9 cellular contexts compared by ENCODE assay signal in the genomic region with DNA sequence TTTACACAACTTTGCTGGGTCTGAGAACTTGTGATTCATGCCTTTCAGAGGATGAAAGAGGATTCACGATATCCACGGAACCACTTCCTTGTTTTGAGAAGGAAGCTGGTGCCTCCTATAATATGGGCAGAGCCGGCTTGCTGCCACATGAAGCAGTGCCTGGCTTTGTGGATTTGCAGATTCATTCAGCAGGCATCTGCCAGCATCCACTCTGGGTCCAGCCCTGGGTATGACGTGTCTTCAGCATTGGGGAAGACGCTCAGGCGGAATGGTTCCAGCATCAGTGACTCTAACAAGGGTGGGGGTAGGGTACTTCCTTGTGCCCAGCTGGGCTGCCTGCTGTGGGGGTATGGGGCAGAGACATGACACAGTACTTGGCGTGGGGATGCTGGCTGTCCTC.
A peak's percentile ranks its signal among the peaks of the same experiment; 100 is the strongest.
DNase-seq lines count a peak whose midpoint lies in the region; ATAC-seq, FAIRE-seq and TF ChIP-seq lines count a peak whose summit lies in the region.
"Had no signal": no experiment of that assay in that cellular context is flagged by ENCODE, and none has a peak within 500 bp of the region (broad histone marks: within the 10 kb centered on the region; RNA-seq: fewer than 3 reads in every experiment).

No MANE protein-coding gene starts in this region.

- peak; percentile 19; the same call in 2 of the 3 replicates for ATAC-seq in HepG2
- ATAC-seq in GM18520 (IDR thresholded peaks at IDR 0.05; ENCODE audit: unreplicated experiment), result no peak
- ATAC-seq in HG02852 (IDR thresholded peaks at IDR 0.05; ENCODE audit: unreplicated experiment), result no peak
- no peak for ATAC-seq in GM18519 (IDR thresholded peaks at IDR 0.05; ENCODE audit: low FRiP score, unreplicated experiment)
- ATAC-seq: CD8-positive, alpha-beta T cell had no signal

- no peak overlapping the region for H2AFZ ChIP-seq in HepG2 (ENCODE audit: low read length)

- no peak for TF ChIP-seq POLR2A in HepG2 (IDR thresholded peaks at IDR 0.05; ENCODE audit: insufficient read depth in 1 of 2, low read depth in 2 of 2, low read length in 2 of 2)

- FAIRE-seq in HepG2 (lab: Jason Lieb, UNC), result no peak

- no TSS peak for BruUV-seq in HepG2 (replicated peaks; lab: Mats Ljungman, UMichigan)

- no peaks in the 10 kb centered on the region for H3K9me3 ChIP-seq in AG04450 (ENCODE audit: control insufficient read depth, insufficient read depth, low read length)
- H3K9me3 ChIP-seq in HepG2 (ENCODE audit: low read length), result no peaks in the 10 kb centered on the region

- TF ChIP-seq EP300 in HepG2 (IDR thresholded peaks at IDR 0.05; ENCODE audit: low read depth in 2 of 2, low read length in 2 of 2) (no peak), HepG2 (CRISPR knock-in tag; IDR thresholded peaks at IDR 0.05; ENCODE audit: borderline replicate concordance) (no peak)

- DNase-seq in AG04450 (ENCODE audit: low read depth, low spot score) (no peak), HT1080 (ENCODE audit: low read depth) (peak; percentile 99), amniotic epithelial cell (ENCODE audit: low read depth) (peak; percentile 93), HepG2 (ENCODE audit: low spot score) (no peak), NCI-H2196 treated with DMSO at 0.1 percent for 48 hours (lab: John Stamatoyannopoulos, UW; ENCODE audit: unreplicated experiment) (no peak)
- DNase-seq: CD8-positive, alpha-beta T cell had no signal

- CTCF ChIA-PET in AG04450 (lab: Charles Lee) (interaction anchor here (0.6 kb wide), 1 partner anchor 543 kb away, joined by 7 read pairs; no protein-coding TSS in a partner anchor), HepG2 (lab: Yijun Ruan, JAX; ENCODE audit: low intra/inter-chr PET ratio, low total read pairs) (no interaction called here)

- H3K27ac ChIP-seq in AG04450 (ENCODE audit: low read depth, low read length), result peak overlapping the region; percentile 97
- no peak overlapping the region for H3K27ac ChIP-seq in HepG2 (ENCODE audit: extremely low read length, insufficient read depth, low read length)

- POLR2A ChIA-PET in AG04450 (lab: Yijun Ruan, JAX) (interaction anchor here (1.2 to 4.2 kb wide), 3 partner anchors 33 to 108 kb away, joined by 3 to 27 read pairs (median 4); no protein-coding TSS in a partner anchor), HepG2 (lab: Yijun Ruan, JAX) (interaction anchor here (0.9 to 2.4 kb wide), 2 partner anchors 8 to 16 kb away, joined by 3 to 18 read pairs; no protein-coding TSS in a partner anchor)

- in situ Hi-C loops in HepG2 (cut with HindIII; ENCODE audit: extremely low pct_ligation_motif_present, low pct_unique_long_range_greater_than_20kb), result no loop called here

- no peak for TF ChIP-seq CTCF in AG04450 (IDR thresholded peaks at IDR 0.05; ENCODE audit: low read depth, low read length)
- TF ChIP-seq CTCF in HepG2 (CRISPR knock-in tag; IDR thresholded peaks at IDR 0.05), result no peak

- H3K4me3 ChIP-seq in AG04450 (ENCODE audit: low read depth, low read length) (no peak overlapping the region), HepG2 (replicated peaks in 1 of 3; ENCODE audit: insufficient read depth in 1 of 3, low read depth in 2 of 3, low read length in 3 of 3) (no peak overlapping the region)

- no peaks in the 10 kb centered on the region for H3K79me2 ChIP-seq in HepG2 (ENCODE audit: insufficient read depth, low read length)

- no peak for TF ChIP-seq RAD21 in HepG2 (CRISPR knock-in tag; IDR thresholded peaks at IDR 0.05)

- H4K20me1 ChIP-seq in HepG2 (ENCODE audit: insufficient read depth, low read length), result no peaks in the 10 kb centered on the region

- peaks cover 44% of the 10 kb centered on the region for H3K4me1 ChIP-seq in HepG2 (ENCODE audit: insufficient read depth, low read length)

- H3K9ac ChIP-seq in HepG2 (ENCODE audit: insufficient read depth, low read depth, low read length), result no peak overlapping the region

- peak overlapping the region; percentile 26; the same call in 1 of the 2 replicates for H3K4me2 ChIP-seq in HepG2 (ENCODE audit: low read depth, low read length)

- H3K36me3 ChIP-seq in HepG2 (replicated peaks in 1 of 2; ENCODE audit: control insufficient read depth in 1 of 2, insufficient read depth in 2 of 2, low read length in 2 of 2), result no peaks in the 10 kb centered on the region

- intact Hi-C loops in HepG2 (cut with micrococcal nuclease; ENCODE audit: unreplicated experiment), result no loop called here

- H3K27me3 ChIP-seq in AG04450 (ENCODE audit: control insufficient read depth, insufficient read depth, low read length) (no peaks in the 10 kb centered on the region), HepG2 (ENCODE audit: control insufficient read depth in 1 of 2, insufficient read depth in 2 of 2, low read length in 2 of 2) (no peaks in the 10 kb centered on the region)

- WGBS in HepG2 (ENCODE audit: low lambda C conversion rate), result 64% methylated on average over 4 of the region's 7 CpGs

TF ChIP-seq in HepG2, 621 proteins besides CTCF, POLR2A, EP300 and RAD21:
- TF ChIP-seq SRSF1 (optimal IDR thresholded peaks at IDR 0.05; ENCODE audit: low read depth, low read length) (no peak), HDAC2 (CRISPR knock-in tag; IDR thresholded peaks at IDR 0.05) (no peak), EED (CRISPR knock-in tag; IDR thresholded peaks at IDR 0.05) (0 out of 2 replicates have a peak, but pooled peaks have one; percentile 61), NBN (conservative IDR thresholded peaks at IDR 0.05) (no peak), ZNF772 (CRISPR knock-in tag; IDR thresholded peaks at IDR 0.05) (0 out of 2 replicates have a peak, but pooled peaks have one; percentile 36), SP4 (CRISPR knock-in tag; IDR thresholded peaks at IDR 0.05) (peak; percentile 49; the same call in 1 of the 2 replicates)
- TF ChIP-seq, protein P1, sequence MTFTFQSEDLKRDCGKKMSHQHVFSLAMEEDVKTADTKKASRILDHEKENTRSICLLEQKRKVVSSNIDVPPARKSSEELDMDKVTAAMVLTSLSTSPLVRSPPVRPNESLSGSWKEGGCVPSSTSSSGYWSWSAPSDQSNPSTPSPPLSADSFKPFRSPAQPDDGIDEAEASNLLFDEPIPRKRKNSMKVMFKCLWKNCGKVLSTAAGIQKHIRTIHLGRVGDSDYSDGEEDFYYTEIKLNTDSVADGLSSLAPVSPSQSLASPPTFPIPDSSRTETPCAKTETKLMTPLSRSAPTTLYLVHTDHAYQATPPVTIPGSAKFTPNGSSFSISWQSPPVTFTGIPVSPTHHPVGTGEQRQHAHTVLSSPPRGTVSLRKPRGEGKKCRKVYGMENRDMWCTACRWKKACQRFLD (CRISPR knock-in tag; IDR thresholded peaks at IDR 0.05; ENCODE audit: borderline replicate concordance), result no peak
- TF ChIP-seq, protein P2, sequence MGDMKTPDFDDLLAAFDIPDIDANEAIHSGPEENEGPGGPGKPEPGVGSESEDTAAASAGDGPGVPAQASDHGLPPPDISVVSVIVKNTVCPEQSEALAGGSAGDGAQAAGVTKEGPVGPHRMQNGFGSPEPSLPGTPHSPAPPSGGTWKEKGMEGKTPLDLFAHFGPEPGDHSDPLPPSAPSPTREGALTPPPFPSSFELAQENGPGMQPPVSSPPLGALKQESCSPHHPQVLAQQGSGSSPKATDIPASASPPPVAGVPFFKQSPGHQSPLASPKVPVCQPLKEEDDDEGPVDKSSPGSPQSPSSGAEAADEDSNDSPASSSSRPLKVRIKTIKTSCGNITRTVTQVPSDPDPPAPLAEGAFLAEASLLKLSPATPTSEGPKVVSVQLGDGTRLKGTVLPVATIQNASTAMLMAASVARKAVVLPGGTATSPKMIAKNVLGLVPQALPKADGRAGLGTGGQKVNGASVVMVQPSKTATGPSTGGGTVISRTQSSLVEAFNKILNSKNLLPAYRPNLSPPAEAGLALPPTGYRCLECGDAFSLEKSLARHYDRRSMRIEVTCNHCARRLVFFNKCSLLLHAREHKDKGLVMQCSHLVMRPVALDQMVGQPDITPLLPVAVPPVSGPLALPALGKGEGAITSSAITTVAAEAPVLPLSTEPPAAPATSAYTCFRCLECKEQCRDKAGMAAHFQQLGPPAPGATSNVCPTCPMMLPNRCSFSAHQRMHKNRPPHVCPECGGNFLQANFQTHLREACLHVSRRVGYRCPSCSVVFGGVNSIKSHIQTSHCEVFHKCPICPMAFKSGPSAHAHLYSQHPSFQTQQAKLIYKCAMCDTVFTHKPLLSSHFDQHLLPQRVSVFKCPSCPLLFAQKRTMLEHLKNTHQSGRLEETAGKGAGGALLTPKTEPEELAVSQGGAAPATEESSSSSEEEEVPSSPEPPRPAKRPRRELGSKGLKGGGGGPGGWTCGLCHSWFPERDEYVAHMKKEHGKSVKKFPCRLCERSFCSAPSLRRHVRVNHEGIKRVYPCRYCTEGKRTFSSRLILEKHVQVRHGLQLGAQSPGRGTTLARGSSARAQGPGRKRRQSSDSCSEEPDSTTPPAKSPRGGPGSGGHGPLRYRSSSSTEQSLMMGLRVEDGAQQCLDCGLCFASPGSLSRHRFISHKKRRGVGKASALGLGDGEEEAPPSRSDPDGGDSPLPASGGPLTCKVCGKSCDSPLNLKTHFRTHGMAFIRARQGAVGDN (CRISPR knock-in tag; IDR thresholded peaks at IDR 0.05), result 0 out of 2 replicates have a peak, but pooled peaks have one; percentile 19

Comparison
In these comparisons a context has a peak if more than half of its experiments do, and no peak if none do; other contexts are left out.
1. DNase-seq: peak in HT1080 (single experiment) and amniotic epithelial cell (single experiment); none in AG04450 (single experiment), HepG2 (single experiment) and NCI-H2196 treated with DMSO at 0.1 percent for 48 hours (single experiment).